Comparison of ENCODE assay signal across 33 cellular contexts in the genomic region with DNA sequence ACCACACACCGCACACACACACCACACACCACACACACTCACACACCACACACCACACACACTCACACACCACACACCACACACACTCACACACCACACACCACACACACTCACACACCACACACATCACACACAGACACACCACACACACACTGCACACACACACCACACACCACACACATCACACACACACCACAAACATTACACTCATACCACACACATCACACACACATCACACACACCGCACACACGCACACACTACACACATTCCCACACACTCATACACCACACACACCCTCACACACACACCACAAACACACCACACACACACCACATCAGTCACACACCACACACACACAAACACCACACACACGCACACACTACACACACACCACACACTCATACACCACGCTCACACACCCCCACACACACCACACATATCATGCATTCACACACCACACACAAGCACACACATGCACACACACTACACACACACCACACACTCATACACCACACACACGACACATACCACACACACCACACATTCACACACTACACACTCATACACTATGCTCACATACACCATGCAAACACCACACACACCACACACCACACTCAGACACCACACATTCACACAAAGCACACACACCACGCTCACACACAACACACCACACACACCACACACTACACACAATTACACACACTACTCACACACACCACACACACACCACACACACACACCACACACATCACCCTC. TPM values are rescaled to one million over a fixed set of nuclear protein-coding genes. Genes with fewer than 3 reads are reported as not detected.
"Had no signal": no experiment of that assay in that cellular context is flagged by ENCODE, and none has a peak within 500 bp of the region (broad histone marks: within the 10 kb centered on the region; RNA-seq: fewer than 3 reads in every experiment).

No MANE protein-coding gene starts in this region.

- H3K36me3 Mint-ChIP-seq: activated naive CD4-positive, alpha-beta T cell treated with anti-CD3 and anti-CD28 coated beads, Interleukin-2, amount 50 U/mL, for 24 hours; naive thymus-derived CD4-positive, alpha-beta T cell had no signal

- H3K9me3 Mint-ChIP-seq: activated CD4-positive, alpha-beta memory T cell treated with anti-CD3 and anti-CD28 coated beads, Interleukin-2, amount 10 ng/mL, durations not matched to agents 7 days and 5 days; activated CD4-positive, alpha-beta T cell treated with anti-CD3 and anti-CD28 coated beads, Interleukin-2, amount 10 ng/mL, durations not matched to agents 7 days and 5 days; activated T-helper 17 cell treated with anti-CD3 and anti-CD28 coated beads, Interleukin-2, amount 50 U/mL, for 72 hours; central memory CD8-positive, alpha-beta T cell; neural crest cell had no signal

- H3K4me3 Mint-ChIP-seq: activated CD4-positive, alpha-beta memory T cell treated with anti-CD3 and anti-CD28 coated beads, Interleukin-2, amount 10 ng/mL, durations not matched to agents 7 days and 5 days; activated CD4-positive, alpha-beta T cell treated with anti-CD3 and anti-CD28 coated beads, Interleukin-2, amount 10 ng/mL, durations not matched to agents 7 days and 5 days; activated naive CD4-positive, alpha-beta T cell treated with anti-CD3 and anti-CD28 coated beads, Interleukin-2, amount 50 U/mL, for 24 hours; activated naive CD8-positive, alpha-beta T cell treated with anti-CD3 and anti-CD28 coated beads, Interleukin-2, amount 50 U/mL, for 24 hours; activated T-cell treated with anti-CD3 and anti-CD28 coated beads, Interleukin-2, amount 50 U/mL, for 4 hours; activated T-helper 17 cell treated with anti-CD3 and anti-CD28 coated beads, Interleukin-2, amount 50 U/mL, for 72 hours; central memory CD8-positive, alpha-beta T cell; naive thymus-derived CD4-positive, alpha-beta T cell; neural crest cell had no signal

- H3K36me3 ChIP-seq: breast epithelium, esophagus squamous epithelium, transverse colon, vagina had no signal

- H3K9me3 ChIP-seq: breast epithelium, esophagus squamous epithelium, testis, transverse colon, vagina had no signal

- FAIRE-seq: endometrium, keratinocyte had no signal

- H3K27ac ChIP-seq: breast epithelium, epithelial cell of prostate, esophagus squamous epithelium, testis, transverse colon, vagina had no signal

- ATAC-seq: activated naive CD8-positive, alpha-beta T cell treated with anti-CD3 and anti-CD28 coated beads, Interleukin-2, amount 50 U/mL, for 24 hours; activated T-helper 17 cell treated with anti-CD3 and anti-CD28 coated beads, Interleukin-2, amount 50 U/mL, for 72 hours; left cardiac atrium; naive thymus-derived CD4-positive, alpha-beta T cell had no signal

- H3K27me3 ChIP-seq: testis, vagina had no signal

- H3K4me1 ChIP-seq: breast epithelium had no signal

- H3K27ac Mint-ChIP-seq: activated CD4-positive, alpha-beta memory T cell treated with anti-CD3 and anti-CD28 coated beads, Interleukin-2, amount 10 ng/mL, durations not matched to agents 7 days and 5 days; activated CD4-positive, alpha-beta T cell treated with anti-CD3 and anti-CD28 coated beads, Interleukin-2, amount 10 ng/mL, durations not matched to agents 7 days and 5 days; activated naive CD4-positive, alpha-beta T cell treated with anti-CD3 and anti-CD28 coated beads, Interleukin-2, amount 50 U/mL, for 24 hours; activated naive CD8-positive, alpha-beta T cell treated with anti-CD3 and anti-CD28 coated beads, Interleukin-2, amount 50 U/mL, for 24 hours; activated T-helper 17 cell treated with anti-CD3 and anti-CD28 coated beads, Interleukin-2, amount 50 U/mL, for 72 hours; naive thymus-derived CD4-positive, alpha-beta T cell had no signal

- H3K4me3 ChIP-seq: testis, transverse colon had no signal

- DNase-seq: activated CD4-positive, alpha-beta memory T cell treated with anti-CD3 and anti-CD28 coated beads, Interleukin-2, amount 10 ng/mL, durations not matched to agents 7 days and 5 days; activated CD4-positive, alpha-beta T cell treated with anti-CD3 and anti-CD28 coated beads for 1 hour; activated CD4-positive, alpha-beta T cell treated with anti-CD3 and anti-CD28 coated beads, Interleukin-2, amount 10 ng/mL, durations not matched to agents 7 days and 5 days; activated CD8-positive, alpha-beta memory T cell treated with anti-CD3 and anti-CD28 coated beads, Interleukin-2, amount 50 U/mL, for 48 hours; activated gamma-delta T cell treated with Interleukin-2 at 50 U/mL for 16 hours; activated naive CD8-positive, alpha-beta T cell treated with anti-CD3 and anti-CD28 coated beads, Interleukin-2, amount 50 U/mL, for 24 hours; activated T-cell treated with anti-CD3 and anti-CD28 coated beads, Interleukin-2, amount 50 U/mL, for 4 hours; amygdala; dermis blood vessel endothelial cell; effector CD4-positive, alpha-beta T cell; esophagus squamous epithelium; foreskin melanocyte; left cardiac atrium; mammary epithelial cell; midbrain; naive thymus-derived CD4-positive, alpha-beta T cell; occipital lobe; right cardiac atrium; stimulated activated CD4-positive, alpha-beta T cell treated with anti-CD3 and anti-CD28 coated beads, Interleukin-2, amount 100 ng/mL, for 48 hours; stimulated activated naive CD4-positive, alpha-beta T cell treated with Interleukin-2 at 50 U/mL for 16 hours; T-helper 2 cell; testis; transverse colon had no signal

RNA-seq across cellular contexts. Expression of gene UBE2QL1, which starts 1.1 kb away (rescaled TPM):
- total RNA-seq: activated CD4-positive, alpha-beta T cell treated with anti-CD3 and anti-CD28 coated beads, Interleukin-2, amount 10 ng/mL, durations not matched to agents 7 days and 5 days; activated T-cell treated with anti-CD3 and anti-CD28 coated beads, Interleukin-2, amount 50 U/mL, for 4 hours; activated T-helper 17 cell treated with anti-CD3 and anti-CD28 coated beads, Interleukin-2, amount 50 U/mL, for 72 hours; glomerular endothelial cell had no signal
- polyA plus RNA-seq: keratinocyte; naive thymus-derived CD4-positive, alpha-beta T cell had no signal
